In the genomic region with DNA sequence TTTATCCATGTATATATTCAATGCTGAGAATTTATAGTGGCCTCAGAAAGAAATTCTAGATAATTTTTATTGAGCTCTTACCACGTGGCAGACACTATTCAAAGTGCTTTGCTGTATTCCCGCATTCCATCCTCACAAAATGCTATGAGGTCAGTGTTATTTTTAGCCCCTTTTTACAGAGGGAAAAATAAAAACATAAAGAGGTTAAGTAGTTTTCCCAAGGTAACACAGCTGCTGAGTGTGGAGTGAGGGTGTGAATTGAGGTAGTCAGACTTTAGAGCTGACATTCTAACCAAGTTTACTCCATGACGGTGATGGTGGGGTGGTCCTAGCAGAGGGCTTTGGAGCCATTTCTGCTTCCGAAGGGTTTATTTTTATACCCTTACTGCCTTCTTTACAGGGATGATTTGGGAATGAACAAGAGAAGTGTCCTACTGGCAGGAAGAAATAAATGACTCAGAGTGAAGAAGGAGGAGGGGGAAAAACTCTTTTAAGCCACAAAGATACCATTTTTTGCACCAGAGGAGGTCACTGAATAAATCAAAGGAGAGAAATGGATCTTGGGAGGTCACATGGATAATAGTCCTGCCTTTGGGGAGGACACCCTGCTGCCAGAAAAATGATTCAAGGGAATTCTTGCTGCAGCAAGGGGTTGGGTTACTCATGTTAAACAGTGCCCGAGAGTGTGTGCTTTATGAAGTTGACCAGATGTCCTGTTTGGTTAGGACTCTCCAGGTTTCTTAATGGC, we compare ENCODE assay signal across 10 cellular contexts.
A peak's percentile ranks its signal among the peaks of the same experiment; 100 is the strongest.
DNase-seq lines count a peak whose midpoint lies in the region; TF ChIP-seq lines count a peak whose summit lies in the region.
"Had no signal": no experiment of that assay in that cellular context is flagged by ENCODE, and none has a peak within 500 bp of the region (broad histone marks: within the 10 kb centered on the region; RNA-seq: fewer than 3 reads in every experiment).

No MANE protein-coding gene starts in this region.

- peak overlapping the region; percentile 13 to 75 (median 59) for H3K27ac Mint-ChIP-seq in nephron
- H3K27ac Mint-ChIP-seq: activated T-helper 2 cell treated with anti-CD3 and anti-CD28 coated beads, Interferon-gamma antibody, Interleukin-2, Interleukin-4, amounts not matched to agents 10 μg/mL and 5 μg/mL and 100 μg/mL, durations not matched to agents 14 hours and 24 hours and 36 hours had no signal

- peak overlapping the region in 1 of 3 experiments; percentile 3 for H3K4me3 Mint-ChIP-seq in nephron

- DNase-seq in AG08396 (ENCODE audit: low spot score) (peak; percentile 40), HFF-Myc (ENCODE audit: extremely low read depth, low read depth) (peak; percentile 39), brain pericyte (ENCODE audit: low read depth, low spot score) (peak; percentile 70), NCI-H2081 (lab: John Stamatoyannopoulos, UW) (no peak), hippocampal formation (lab: John Stamatoyannopoulos, UW) (no peak), amygdala (lab: John Stamatoyannopoulos, UW) (no peak)
- no peak for DNase-seq in stimulated activated CD4-positive, alpha-beta T cell treated with anti-CD3 and anti-CD28 coated beads, Interleukin-12 subunit alpha, Interleukin-12 subunit beta, amount 100 ng/mL, for 4 hours
- DNase-seq: cortex of kidney had no signal

- H3K9me3 Mint-ChIP-seq in nephron: peaks cover 2% of the 10 kb centered on the region
- H3K9me3 Mint-ChIP-seq: activated T-helper 2 cell treated with anti-CD3 and anti-CD28 coated beads, Interferon-gamma antibody, Interleukin-2, Interleukin-4, amounts not matched to agents 10 μg/mL and 5 μg/mL and 100 μg/mL, durations not matched to agents 14 hours and 24 hours and 36 hours had no signal

- H3K4me3 ChIP-seq in HFF-Myc (replicated peaks; ENCODE audit: low read depth, low read length): no peak overlapping the region

- no peaks in the 10 kb centered on the region for H3K27me3 Mint-ChIP-seq in nephron (ENCODE audit: low read depth)

- TF ChIP-seq CTCF in HFF-Myc (IDR thresholded peaks at IDR 0.05; ENCODE audit: low read depth, low read length, missing control alignments) (no peak), nephron (IDR thresholded peaks at IDR 0.05; ENCODE audit: unreplicated experiment in 3 of 3) (no peak)

- peaks cover 70% of the 10 kb centered on the region for H3K4me1 Mint-ChIP-seq in nephron

- no peaks in the 10 kb centered on the region for H3K36me3 Mint-ChIP-seq in nephron (ENCODE audit: low read depth)

Comparison
In these comparisons a context has a peak if more than half of its experiments do, and no peak if none do; other contexts are left out.
1. DNase-seq: peak in AG08396 (single experiment), HFF-Myc (single experiment) and brain pericyte (single experiment); none in NCI-H2081 (0 of 2), stimulated activated CD4-positive, alpha-beta T cell treated with anti-CD3 and anti-CD28 coated beads, Interleukin-12 subunit alpha, Interleukin-12 subunit beta, amount 100 ng/mL, for 4 hours (single experiment), hippocampal formation (0 of 2) and amygdala (0 of 56).